In the genomic region with DNA sequence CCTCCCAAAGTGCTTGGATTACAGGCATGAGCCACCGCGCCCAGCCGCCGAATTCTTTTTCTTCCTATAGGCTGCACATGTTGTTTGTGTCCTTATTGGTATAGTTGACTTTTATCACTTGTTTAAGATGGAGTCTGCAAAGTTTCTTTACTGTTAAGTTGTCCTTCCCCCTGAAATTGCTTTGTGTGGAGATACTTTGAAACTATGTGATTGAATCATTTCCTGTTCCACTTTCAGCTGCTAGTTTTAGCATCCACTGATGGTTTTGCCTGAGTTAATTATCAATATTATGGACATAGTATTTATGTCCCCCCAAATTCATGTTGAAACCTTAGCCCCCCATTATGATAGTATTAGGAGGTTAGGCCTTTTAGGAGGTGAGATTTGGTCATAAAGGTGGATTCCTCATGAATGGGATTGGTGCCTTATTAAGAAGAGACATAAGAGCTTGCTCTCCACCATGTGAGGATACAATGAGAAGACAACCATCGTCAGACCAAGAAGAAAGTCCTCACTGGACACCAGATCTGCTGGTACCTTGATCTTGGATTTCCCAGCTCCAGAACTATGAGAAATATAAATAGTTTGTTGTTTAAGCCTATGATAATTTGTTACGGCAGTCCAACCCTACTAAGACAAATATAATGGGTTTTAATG, we compare ENCODE assay signal across 12 cellular contexts. TPM values are rescaled to one million over a fixed set of nuclear protein-coding genes. Genes with fewer than 3 reads are reported as not detected.
A peak's percentile ranks its signal among the peaks of the same experiment; 100 is the strongest.
DNase-seq lines count a peak whose midpoint lies in the region; ATAC-seq and TF ChIP-seq lines count a peak whose summit lies in the region.
"Had no signal": no experiment of that assay in that cellular context is flagged by ENCODE, and none has a peak within 500 bp of the region (broad histone marks: within the 10 kb centered on the region; RNA-seq: fewer than 3 reads in every experiment).

No MANE protein-coding gene starts in this region.

- H3K27ac Mint-ChIP-seq in activated CD4-positive, alpha-beta T cell treated with anti-CD3 and anti-CD28 coated beads, Interleukin-2, amount 10 ng/mL, durations not matched to agents 24 days and 14 days, result peak overlapping the region; percentile 23
- H3K27ac Mint-ChIP-seq in HFFc6, result peak overlapping the region; percentile 17
- H3K27ac Mint-ChIP-seq in stimulated activated memory B cell treated with anti-CD40 and anti-IgM and Interleukin-4, amounts not matched to agents 10 μg/mL and 1 μg/mL and 100 μg/mL, for 72 hours, result peak overlapping the region; percentile 30

- intact Hi-C loops in activated CD4-positive, alpha-beta T cell treated with anti-CD3 and anti-CD28 coated beads, Interleukin-2, amount 10 ng/mL, durations not matched to agents 24 days and 14 days (cut with micrococcal nuclease), result no loop called here

- ATAC-seq in HG03565 (IDR thresholded peaks at IDR 0.05; ENCODE audit: unreplicated experiment) (peak; percentile 51), GM19397 (IDR thresholded peaks at IDR 0.05; ENCODE audit: unreplicated experiment) (no peak)
- ATAC-seq in stimulated activated memory B cell treated with anti-CD40 and anti-IgM and Interleukin-4, amounts not matched to agents 10 μg/mL and 1 μg/mL and 100 μg/mL, for 72 hours, result no peak
- ATAC-seq: A549 had no signal

- peaks cover 26% of the 10 kb centered on the region for H3K4me1 Mint-ChIP-seq in activated CD4-positive, alpha-beta T cell treated with anti-CD3 and anti-CD28 coated beads, Interleukin-2, amount 10 ng/mL, durations not matched to agents 24 days and 14 days
- peaks cover 25% of the 10 kb centered on the region for H3K4me1 Mint-ChIP-seq in HFFc6 (ENCODE audit: low read depth)
- peaks cover 32% of the 10 kb centered on the region for H3K4me1 Mint-ChIP-seq in stimulated activated memory B cell treated with anti-CD40 and anti-IgM and Interleukin-4, amounts not matched to agents 10 μg/mL and 1 μg/mL and 100 μg/mL, for 72 hours

- peaks cover 35% of the 10 kb centered on the region for H3K36me3 Mint-ChIP-seq in activated CD4-positive, alpha-beta T cell treated with anti-CD3 and anti-CD28 coated beads, Interleukin-2, amount 10 ng/mL, durations not matched to agents 24 days and 14 days (ENCODE audit: low read depth)
- H3K36me3 Mint-ChIP-seq in HFFc6 (ENCODE audit: low read depth), result peaks cover 21% of the 10 kb centered on the region; the same call in 1 of the 2 replicates
- peaks cover 47% of the 10 kb centered on the region for H3K36me3 Mint-ChIP-seq in stimulated activated memory B cell treated with anti-CD40 and anti-IgM and Interleukin-4, amounts not matched to agents 10 μg/mL and 1 μg/mL and 100 μg/mL, for 72 hours

- H3K9me3 Mint-ChIP-seq in activated CD4-positive, alpha-beta T cell treated with anti-CD3 and anti-CD28 coated beads, Interleukin-2, amount 10 ng/mL, durations not matched to agents 24 days and 14 days, result peaks cover 4% of the 10 kb centered on the region
- no peaks in the 10 kb centered on the region for H3K9me3 Mint-ChIP-seq in HFFc6
- no peaks in the 10 kb centered on the region for H3K9me3 Mint-ChIP-seq in stimulated activated memory B cell treated with anti-CD40 and anti-IgM and Interleukin-4, amounts not matched to agents 10 μg/mL and 1 μg/mL and 100 μg/mL, for 72 hours
- H3K9me3 Mint-ChIP-seq: activated CD4-positive, alpha-beta T cell treated with anti-CD3 and anti-CD28 coated beads, Interleukin-2, amount 10 ng/mL, durations not matched to agents 7 days and 5 days had no signal

- no peak for DNase-seq in activated CD4-positive, alpha-beta T cell treated with anti-CD3 and anti-CD28 coated beads, Interleukin-2, amount 10 ng/mL, durations not matched to agents 24 days and 14 days
- DNase-seq in activated CD4-positive, alpha-beta T cell treated with anti-CD3 and anti-CD28 coated beads, Interleukin-2, amount 50 U/mL, for 48 hours, result no peak
- DNase-seq in HFFc6 (no peak), retina (no peak), NCI-H1694 (lab: John Stamatoyannopoulos, UW) (no peak)
- DNase-seq: activated CD4-positive, alpha-beta T cell treated with anti-CD3 and anti-CD28 coated beads, Interleukin-2, amount 10 ng/mL, durations not matched to agents 7 days and 5 days; KBM-7; PC-9 had no signal

- H3K27me3 Mint-ChIP-seq in activated CD4-positive, alpha-beta T cell treated with anti-CD3 and anti-CD28 coated beads, Interleukin-2, amount 10 ng/mL, durations not matched to agents 24 days and 14 days, result no peaks in the 10 kb centered on the region
- H3K27me3 Mint-ChIP-seq in HFFc6 (ENCODE audit: insufficient read depth), result no peaks in the 10 kb centered on the region
- no peaks in the 10 kb centered on the region for H3K27me3 Mint-ChIP-seq in stimulated activated memory B cell treated with anti-CD40 and anti-IgM and Interleukin-4, amounts not matched to agents 10 μg/mL and 1 μg/mL and 100 μg/mL, for 72 hours
- H3K27me3 Mint-ChIP-seq: activated CD4-positive, alpha-beta T cell treated with anti-CD3 and anti-CD28 coated beads, Interleukin-2, amount 10 ng/mL, durations not matched to agents 7 days and 5 days had no signal

- TF ChIP-seq CTCF in HFFc6 (IDR thresholded peaks at IDR 0.05), result no peak

- H3K4me3 Mint-ChIP-seq in activated CD4-positive, alpha-beta T cell treated with anti-CD3 and anti-CD28 coated beads, Interleukin-2, amount 10 ng/mL, durations not matched to agents 24 days and 14 days, result no peak overlapping the region
- H3K4me3 Mint-ChIP-seq in HFFc6, result no peak overlapping the region
- no peak overlapping the region for H3K4me3 Mint-ChIP-seq in stimulated activated memory B cell treated with anti-CD40 and anti-IgM and Interleukin-4, amounts not matched to agents 10 μg/mL and 1 μg/mL and 100 μg/mL, for 72 hours
- H3K4me3 Mint-ChIP-seq: activated CD4-positive, alpha-beta T cell treated with anti-CD3 and anti-CD28 coated beads, Interleukin-2, amount 10 ng/mL, durations not matched to agents 7 days and 5 days had no signal

RNA-seq across cellular contexts. Expression of gene PPHLN1, which starts 34.9 kb away (rescaled TPM):
- 92.3 and 97.5 TPM in 2 replicates for total RNA-seq in activated CD4-positive, alpha-beta T cell treated with anti-CD3 and anti-CD28 coated beads, Interleukin-2, amount 10 ng/mL, durations not matched to agents 24 days and 14 days
- 10 to 100 TPM; 60.5 to 68.6 (median 63.5) TPM for total RNA-seq in HFFc6 (2021; fragmentation: NEBNext Ultra II Directional; extraction: Animal tissue kit (Norgen Biotek cat#: 25700))

RNA-seq across cellular contexts. Expression of gene ZCRB1, which starts 35.0 kb away (rescaled TPM):
- 55.8 and 62.0 TPM in 2 replicates for total RNA-seq in activated CD4-positive, alpha-beta T cell treated with anti-CD3 and anti-CD28 coated beads, Interleukin-2, amount 10 ng/mL, durations not matched to agents 24 days and 14 days
- total RNA-seq in HFFc6 (2021; fragmentation: NEBNext Ultra II Directional; extraction: Animal tissue kit (Norgen Biotek cat#: 25700)), result 10 to 100 TPM; 54.0 to 71.8 (median 64.6) TPM
